11 cellular contexts compared by ENCODE assay signal in the genomic region with DNA sequence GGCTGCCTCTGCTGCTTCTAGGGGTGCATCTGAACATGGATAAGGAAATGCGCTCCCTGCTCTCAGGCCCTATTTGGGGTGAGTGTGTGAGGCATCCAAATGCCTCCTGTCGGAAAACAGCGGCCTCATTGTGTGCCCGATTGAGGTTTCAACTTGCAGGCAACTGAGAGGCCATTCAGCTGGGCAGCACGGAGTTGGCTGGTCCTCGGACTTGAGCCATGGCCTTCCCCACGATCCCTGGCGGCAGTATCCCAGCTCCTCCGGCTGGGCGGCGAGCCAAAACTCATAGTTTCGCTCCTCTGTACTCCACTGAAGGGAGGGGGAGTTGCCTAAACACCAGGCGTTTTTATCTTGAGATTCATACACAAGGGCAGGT.
DNase-seq lines count a peak whose midpoint lies in the region; ATAC-seq and TF ChIP-seq lines count a peak whose summit lies in the region.
"Had no signal": no experiment of that assay in that cellular context is flagged by ENCODE, and none has a peak within 500 bp of the region (broad histone marks: within the 10 kb centered on the region; RNA-seq: fewer than 3 reads in every experiment).

No MANE protein-coding gene starts in this region.

- WGBS in tibial nerve, 2 donors = 4 to 5% methylated on average over 10 of the region's 13 CpGs

- DNase-seq in SK-MEL-5 (ENCODE audit: low read depth, low spot score) = peak; percentile 63
- DNase-seq in right atrium auricular region (ENCODE audit: low spot score) = no peak
- DNase-seq in posterior cingulate gyrus = peak; percentile 65 to 95 (median 72)
- DNase-seq in brain microvascular endothelial cell = no peak
- DNase-seq in tibial nerve (ENCODE audit: low spot score in 2 of 2) = no peak
- DNase-seq: activated CD8-positive, alpha-beta memory T cell treated with anti-CD3 and anti-CD28 coated beads, Interleukin-2, amount 10 ng/mL, durations not matched to agents 7 days and 5 days; effector CD8-positive, alpha-beta T cell; Peyer's patch had no signal

- H3K27ac ChIP-seq in right atrium auricular region (peak overlapping the region; percentile 75 to 92), brain microvascular endothelial cell (no peak overlapping the region), tibial nerve (no peak overlapping the region)
- H3K27ac ChIP-seq: Peyer's patch had no signal

- TF ChIP-seq POLR2A in tibial nerve (IDR thresholded peaks at IDR 0.05) = no peak

- H3K4me3 ChIP-seq in right atrium auricular region (peak overlapping the region; percentile 52 to 58), brain microvascular endothelial cell (ENCODE audit: low read depth, low read length) (no peak overlapping the region), tibial nerve (no peak overlapping the region)

- H3K36me3 ChIP-seq in ES-I3 (ENCODE audit: insufficient read depth, low read length) (no peaks in the 10 kb centered on the region), right atrium auricular region (no peaks in the 10 kb centered on the region), brain microvascular endothelial cell (replicated peaks) (no peaks in the 10 kb centered on the region), tibial nerve (no peaks in the 10 kb centered on the region)
- H3K36me3 ChIP-seq: Peyer's patch had no signal

- no peaks in the 10 kb centered on the region for H3K9me3 ChIP-seq in ES-I3 (ENCODE audit: control insufficient read depth, insufficient read depth, low read length)
- H3K9me3 ChIP-seq in right atrium auricular region = no peaks in the 10 kb centered on the region
- no peaks in the 10 kb centered on the region for H3K9me3 ChIP-seq in tibial nerve
- H3K9me3 ChIP-seq: Peyer's patch had no signal

- H3K27me3 ChIP-seq in right atrium auricular region (no peaks in the 10 kb centered on the region), brain microvascular endothelial cell (replicated peaks) (peaks cover 19% of the 10 kb centered on the region), tibial nerve (peaks cover 0 to 43% of the 10 kb centered on the region in 2 donors)

- TF ChIP-seq EP300 in tibial nerve (IDR thresholded peaks at IDR 0.05) = no peak

- no peaks in the 10 kb centered on the region; the same call in 1 of the 2 replicates for H3K4me1 ChIP-seq in ES-I3 (ENCODE audit: insufficient read depth, low read length)
- H3K4me1 ChIP-seq in right atrium auricular region = peaks cover 0 to 40% of the 10 kb centered on the region in 2 donors
- peaks cover 0 to 27% (median 2%) of the 10 kb centered on the region in 4 donors for H3K4me1 ChIP-seq in tibial nerve

- peak overlapping the region; percentile 71 for H3K9ac ChIP-seq in ES-I3 (ENCODE audit: low read depth, low read length)

- ATAC-seq in GM18870 (IDR thresholded peaks at IDR 0.05; ENCODE audit: unreplicated experiment) (no peak), GM18511 (IDR thresholded peaks at IDR 0.05; ENCODE audit: unreplicated experiment) (no peak)
- ATAC-seq: activated CD8-positive, alpha-beta memory T cell treated with anti-CD3 and anti-CD28 coated beads, Interleukin-2, amount 10 ng/mL, durations not matched to agents 7 days and 5 days had no signal

- in situ Hi-C loops in SK-MEL-5 (cut with HindIII; ENCODE audit: low pct_unique_long_range_greater_than_20kb, low sequenced_read_pairs) (no loop called here), brain microvascular endothelial cell (cut with HindIII; ENCODE audit: low pct_ligation_motif_present, low sequenced_read_pairs) (no loop called here)

- no peak for TF ChIP-seq CTCF in right atrium auricular region (IDR thresholded peaks at IDR 0.05)
- no peak for TF ChIP-seq CTCF in brain microvascular endothelial cell (IDR thresholded peaks at IDR 0.05; ENCODE audit: low read depth, low read length, missing control alignments)
- no peak for TF ChIP-seq CTCF in tibial nerve (IDR thresholded peaks at IDR 0.05)

- intact Hi-C loops in posterior cingulate gyrus (cut with DNase I) = no loop called here

Comparison
In these comparisons a context has a peak if more than half of its experiments do, and no peak if none do; other contexts are left out.
1. DNase-seq: peak in SK-MEL-5 (single experiment) and posterior cingulate gyrus (10 of 10); none in right atrium auricular region (single experiment), brain microvascular endothelial cell (single experiment) and tibial nerve (0 of 2).
2. H3K27ac ChIP-seq: peak in right atrium auricular region (2 of 2); none in brain microvascular endothelial cell (single experiment) and tibial nerve (0 of 4).
3. H3K4me3 ChIP-seq: peak in right atrium auricular region (2 of 2); none in brain microvascular endothelial cell (single experiment) and tibial nerve (0 of 4).